ENCODE assay signal across 18 cellular contexts in the genomic region with DNA sequence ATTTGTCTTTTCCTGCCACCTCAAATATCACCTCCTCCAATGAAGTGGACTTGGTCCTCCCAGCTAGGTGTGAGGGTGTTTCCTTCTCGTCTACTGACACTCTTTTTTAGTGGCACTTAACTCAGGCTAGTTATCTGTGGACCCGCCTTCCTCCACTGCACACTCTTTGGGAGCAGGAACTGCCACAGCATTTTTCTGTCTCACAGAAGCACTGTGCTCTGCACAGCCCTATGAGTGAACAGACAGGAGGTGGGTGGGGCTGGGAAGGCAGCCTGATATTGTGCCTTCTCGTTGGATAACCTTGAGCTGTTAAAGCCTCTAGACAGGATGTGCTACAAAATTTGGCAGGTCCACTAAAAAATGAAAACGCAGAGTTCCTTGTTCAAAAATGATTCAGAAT. TPM values are rescaled to one million over a fixed set of nuclear protein-coding genes. Genes with fewer than 3 reads are reported as not detected.
"Had no signal": no experiment of that assay in that cellular context is flagged by ENCODE, and none has a peak within 500 bp of the region (broad histone marks: within the 10 kb centered on the region; RNA-seq: fewer than 3 reads in every experiment).

No MANE protein-coding gene starts in this region.

- H3K27ac ChIP-seq: breast epithelium, neural progenitor cell, pancreas had no signal

- DNase-seq: activated CD4-positive, alpha-beta T cell treated with anti-CD3 and anti-CD28 coated beads for 1 hour; activated CD4-positive, alpha-beta T cell treated with anti-CD3 and anti-CD28 coated beads, Interleukin-2, amount 50 U/mL, for 48 hours; activated CD8-positive, alpha-beta memory T cell treated with anti-CD3 and anti-CD28 coated beads, Interleukin-2, amount 10 ng/mL, durations not matched to agents 7 days and 5 days; activated gamma-delta T cell treated with Interleukin-2 at 50 U/mL for 16 hours; activated naive CD8-positive, alpha-beta T cell treated with anti-CD3 and anti-CD28 coated beads for 36 hours; activated T-cell treated with anti-CD3 and anti-CD28 coated beads, Interleukin-2, amount 50 U/mL, for 4 hours; glutamatergic neuron; left ventricle myocardium superior; mesendoderm; pancreas; stimulated activated CD4-positive, alpha-beta T cell treated with anti-CD3 and anti-CD28 coated beads, Interleukin-1b, Interleukin-23, amount 100 ng/mL, for 48 hours; stimulated activated naive B cell treated with anti-CD40 and anti-IgM and Interleukin-4, amounts not matched to agents 10 μg/mL and 1 μg/mL and 100 μg/mL, for 72 hours; substantia nigra had no signal

- H3K4me3 ChIP-seq: breast epithelium, neural progenitor cell, pancreas had no signal

- ATAC-seq: activated CD8-positive, alpha-beta memory T cell treated with anti-CD3 and anti-CD28 coated beads, Interleukin-2, amount 10 ng/mL, durations not matched to agents 7 days and 5 days; activated T-cell treated with anti-CD3 and anti-CD28 coated beads, Interleukin-2, amount 50 U/mL, for 4 hours; esophagus mucosa; left ventricle myocardium superior; stimulated activated naive B cell treated with anti-CD40 and anti-IgM and Interleukin-4, amounts not matched to agents 10 μg/mL and 1 μg/mL and 100 μg/mL, for 72 hours had no signal

- H3K4me1 ChIP-seq: breast epithelium, neural progenitor cell, pancreas had no signal

- H3K9me3 ChIP-seq: breast epithelium, pancreas had no signal

- H3K36me3 ChIP-seq: breast epithelium, neural progenitor cell, pancreas had no signal

RNA-seq across cellular contexts. Expression of a gene that starts 31.9 kb away (rescaled TPM):
- total RNA-seq: activated CD8-positive, alpha-beta memory T cell treated with anti-CD3 and anti-CD28 coated beads, Interleukin-2, amount 10 ng/mL, durations not matched to agents 7 days and 5 days; activated naive CD8-positive, alpha-beta T cell treated with anti-CD3 and anti-CD28 coated beads for 36 hours; chondrocyte; esophagus mucosa; left ventricle myocardium superior had no signal

RNA-seq across cellular contexts. Expression of a gene that starts 37.4 kb away (rescaled TPM):
- total RNA-seq: activated CD8-positive, alpha-beta memory T cell treated with anti-CD3 and anti-CD28 coated beads, Interleukin-2, amount 10 ng/mL, durations not matched to agents 7 days and 5 days; activated naive CD8-positive, alpha-beta T cell treated with anti-CD3 and anti-CD28 coated beads for 36 hours; activated T-cell treated with anti-CD3 and anti-CD28 coated beads, Interleukin-2, amount 50 U/mL, for 4 hours; breast epithelium; chondrocyte; esophagus mucosa; left ventricle myocardium superior; pancreas; renal cortical epithelial cell had no signal

RNA-seq across cellular contexts. Expression of a gene that starts 38.1 kb away (rescaled TPM):
- total RNA-seq: activated CD8-positive, alpha-beta memory T cell treated with anti-CD3 and anti-CD28 coated beads, Interleukin-2, amount 10 ng/mL, durations not matched to agents 7 days and 5 days; activated naive CD8-positive, alpha-beta T cell treated with anti-CD3 and anti-CD28 coated beads for 36 hours; activated T-cell treated with anti-CD3 and anti-CD28 coated beads, Interleukin-2, amount 50 U/mL, for 4 hours; breast epithelium; chondrocyte; esophagus mucosa; left ventricle myocardium superior; pancreas; renal cortical epithelial cell had no signal

RNA-seq across cellular contexts. Expression of a gene that starts 56.6 kb away (rescaled TPM):
- total RNA-seq: activated CD8-positive, alpha-beta memory T cell treated with anti-CD3 and anti-CD28 coated beads, Interleukin-2, amount 10 ng/mL, durations not matched to agents 7 days and 5 days; activated naive CD8-positive, alpha-beta T cell treated with anti-CD3 and anti-CD28 coated beads for 36 hours; activated T-cell treated with anti-CD3 and anti-CD28 coated beads, Interleukin-2, amount 50 U/mL, for 4 hours; chondrocyte; left ventricle myocardium superior had no signal
